19 cellular contexts compared by ENCODE assay signal in the genomic region with DNA sequence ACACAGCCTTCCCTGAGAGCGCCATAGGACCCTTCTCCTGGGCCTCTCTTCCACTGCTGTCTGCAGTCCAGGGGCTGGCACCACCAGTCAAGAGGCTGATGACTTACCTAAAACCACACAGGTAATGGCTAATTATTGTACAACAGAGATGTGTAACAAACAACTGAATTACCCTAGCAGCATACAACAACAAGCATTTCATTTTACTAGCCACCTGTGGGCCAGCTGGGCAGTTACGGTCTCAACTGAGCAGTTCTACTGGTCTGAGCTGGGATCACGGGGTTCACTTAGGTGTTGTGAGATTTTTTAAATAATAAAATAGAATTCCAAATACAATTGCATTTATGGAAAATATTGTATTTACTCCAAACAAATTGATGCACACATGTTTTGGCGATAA.
DNase-seq lines count a peak whose midpoint lies in the region; ATAC-seq and TF ChIP-seq lines count a peak whose summit lies in the region.
"Had no signal": no experiment of that assay in that cellular context is flagged by ENCODE, and none has a peak within 500 bp of the region (broad histone marks: within the 10 kb centered on the region; RNA-seq: fewer than 3 reads in every experiment).

No MANE protein-coding gene starts in this region.

- ATAC-seq in GM18873 (IDR thresholded peaks at IDR 0.05; ENCODE audit: low FRiP score, unreplicated experiment) (peak; percentile 17), GM21737 (IDR thresholded peaks at IDR 0.05; ENCODE audit: unreplicated experiment) (peak; percentile 23), HG03342 (IDR thresholded peaks at IDR 0.05; ENCODE audit: unreplicated experiment) (peak; percentile 24), naive B cell (ENCODE audit: low read depth in 2 of 2) (no peak)
- ATAC-seq: naive thymus-derived CD4-positive, alpha-beta T cell had no signal

- H3K27me3 Mint-ChIP-seq in naive B cell, result peaks cover 0 to 11% (median 0%) of the 10 kb centered on the region in 3 donors
- H3K27me3 Mint-ChIP-seq in HFFc6 (ENCODE audit: insufficient read depth), result no peaks in the 10 kb centered on the region
- H3K27me3 Mint-ChIP-seq: activated CD4-positive, alpha-beta memory T cell treated with anti-CD3 and anti-CD28 coated beads, Interleukin-2, amount 10 ng/mL, durations not matched to agents 7 days and 5 days had no signal

- TF ChIP-seq CTCF in HFFc6 (IDR thresholded peaks at IDR 0.05), result no peak

- H3K36me3 Mint-ChIP-seq in naive B cell (no peaks in the 10 kb centered on the region), HFFc6 (ENCODE audit: low read depth) (peaks cover 27% of the 10 kb centered on the region)
- H3K36me3 Mint-ChIP-seq: naive thymus-derived CD4-positive, alpha-beta T cell had no signal

- H3K4me1 Mint-ChIP-seq in naive B cell (peaks cover 32 to 60% (median 46%) of the 10 kb centered on the region in 3 donors), HFFc6 (ENCODE audit: low read depth) (peaks cover 88% of the 10 kb centered on the region)
- H3K4me1 Mint-ChIP-seq: activated CD4-positive, alpha-beta memory T cell treated with anti-CD3 and anti-CD28 coated beads, Interleukin-2, amount 10 ng/mL, durations not matched to agents 7 days and 5 days had no signal

- DNase-seq in naive B cell (no peak), HFFc6 (no peak), erythroblast (lab: John Stamatoyannopoulos, UW) (no peak), H4 (ENCODE audit: low spot score) (no peak)
- DNase-seq in activated CD4-positive, alpha-beta T cell treated with anti-CD3 and anti-CD28 coated beads, Interleukin-2, amount 50 U/mL, for 4 hours, result no peak
- DNase-seq: activated CD4-positive, alpha-beta memory T cell treated with anti-CD3 and anti-CD28 coated beads, Interleukin-2, amount 10 ng/mL, durations not matched to agents 7 days and 5 days; amygdala; dermis blood vessel endothelial cell; foreskin melanocyte; mammary epithelial cell; naive thymus-derived CD4-positive, alpha-beta T cell; NCI-H526 treated with DMSO at 0.1 percent for 48 hours; PC-9; stimulated activated CD4-positive, alpha-beta T cell treated with anti-CD3 and anti-CD28 coated beads, Interleukin-15, amount 100 ng/mL, for 24 hours; T-helper 2 cell; tibial artery had no signal

- H3K4me3 Mint-ChIP-seq in naive B cell (peak overlapping the region in 7 of 8 donors; percentile 28 to 88 (median 84)), HFFc6 (no peak overlapping the region)
- H3K4me3 Mint-ChIP-seq: activated CD4-positive, alpha-beta memory T cell treated with anti-CD3 and anti-CD28 coated beads, Interleukin-2, amount 10 ng/mL, durations not matched to agents 7 days and 5 days; naive thymus-derived CD4-positive, alpha-beta T cell had no signal

- no peak for TF ChIP-seq POLR2A in erythroblast (IDR thresholded peaks at IDR 0.05; ENCODE audit: low read length)

- H3K9me3 Mint-ChIP-seq in naive B cell, result peaks cover 0 to 16% (median 2%) of the 10 kb centered on the region in 7 donors
- H3K9me3 Mint-ChIP-seq in HFFc6, result peaks cover 20% of the 10 kb centered on the region
- H3K9me3 Mint-ChIP-seq: activated CD4-positive, alpha-beta memory T cell treated with anti-CD3 and anti-CD28 coated beads, Interleukin-2, amount 10 ng/mL, durations not matched to agents 7 days and 5 days had no signal

- peak overlapping the region in 5 of 6 donors; percentile 24 to 92 (median 83) for H3K27ac Mint-ChIP-seq in naive B cell
- H3K27ac Mint-ChIP-seq in HFFc6, result no peak overlapping the region
- H3K27ac Mint-ChIP-seq: activated CD4-positive, alpha-beta memory T cell treated with anti-CD3 and anti-CD28 coated beads, Interleukin-2, amount 10 ng/mL, durations not matched to agents 7 days and 5 days; naive thymus-derived CD4-positive, alpha-beta T cell had no signal

Comparison
In these comparisons a context has a peak if more than half of its experiments do, and no peak if none do; other contexts are left out.
1. ATAC-seq: peak in GM18873 (single experiment), GM21737 (single experiment) and HG03342 (single experiment); none in naive B cell (0 of 2).